Comparison of ENCODE assay signal across 16 cellular contexts in genomic region chr20:56417402-56417801, GRCh38. TPM values are rescaled to one million over a fixed set of nuclear protein-coding genes. Genes with fewer than 3 reads are reported as not detected.
DNase-seq lines count a peak whose midpoint lies in the region; ATAC-seq and TF ChIP-seq lines count a peak whose summit lies in the region.
"Had no signal": no experiment of that assay in that cellular context is flagged by ENCODE, and none has a peak within 500 bp of the region (broad histone marks: within the 10 kb centered on the region; RNA-seq: fewer than 3 reads in every experiment).

No MANE protein-coding gene starts in this region.

- H3K27ac Mint-ChIP-seq in T-helper 17 cell (peak overlapping the region; percentile 83), endothelial cell (ENCODE audit: unreplicated experiment) (no peak overlapping the region)
- peak overlapping the region; percentile 85 for H3K27ac Mint-ChIP-seq in dendritic cell treated with granulocyte-macrophage colony-stimulating factor and Interleukin-4, amounts not matched to agents 40 ng/mL and 50 ng/mL, for 4 days

- no peaks in the 10 kb centered on the region for H3K27me3 ChIP-seq in suprapubic skin
- H3K27me3 ChIP-seq: cardiac muscle cell, ovary had no signal

- H3K27ac ChIP-seq in suprapubic skin: peak overlapping the region; percentile 47
- H3K27ac ChIP-seq: cardiac muscle cell, ovary had no signal

- H3K36me3 Mint-ChIP-seq in T-helper 17 cell (ENCODE audit: low read depth) (peaks cover 2% of the 10 kb centered on the region), endothelial cell (ENCODE audit: low read depth, unreplicated experiment) (no peaks in the 10 kb centered on the region)
- H3K36me3 Mint-ChIP-seq in dendritic cell treated with granulocyte-macrophage colony-stimulating factor and Interleukin-4, amounts not matched to agents 40 ng/mL and 50 ng/mL, for 4 days (ENCODE audit: low read depth): peaks cover 47% of the 10 kb centered on the region

- TF ChIP-seq POLR2A in suprapubic skin (IDR thresholded peaks at IDR 0.05): no peak

- H3K27me3 Mint-ChIP-seq in T-helper 17 cell (no peaks in the 10 kb centered on the region), endothelial cell (ENCODE audit: unreplicated experiment) (peaks cover 4% of the 10 kb centered on the region)
- no peaks in the 10 kb centered on the region for H3K27me3 Mint-ChIP-seq in dendritic cell treated with granulocyte-macrophage colony-stimulating factor and Interleukin-4, amounts not matched to agents 40 ng/mL and 50 ng/mL, for 4 days

- TF ChIP-seq CTCF in suprapubic skin (IDR thresholded peaks at IDR 0.05) (no peak), endothelial cell (IDR thresholded peaks at IDR 0.05; ENCODE audit: unreplicated experiment) (no peak)

- intact Hi-C loops in dendritic cell treated with granulocyte-macrophage colony-stimulating factor and Interleukin-4, amounts not matched to agents 40 ng/mL and 50 ng/mL, for 4 days (cut with micrococcal nuclease): no loop called here

- H3K4me3 ChIP-seq in suprapubic skin: no peak overlapping the region
- H3K4me3 ChIP-seq: cardiac muscle cell, GM12878, ovary had no signal

- no peak for ATAC-seq in T-helper 17 cell
- ATAC-seq: GM12878, PC-3 had no signal

- peak; percentile 48 for DNase-seq in activated effector memory CD4-positive, alpha-beta T cell treated with anti-CD3 and anti-CD28 coated beads, Interleukin-2, amount 50 U/mL, for 16 hours
- no peak for DNase-seq in activated effector memory CD4-positive, alpha-beta T cell treated with Interleukin-2 at 50 U/mL for 16 hours
- DNase-seq in T-helper 17 cell (no peak), suprapubic skin (ENCODE audit: low spot score in 2 of 2) (no peak), HK-2 (ENCODE audit: unreplicated experiment) (no peak), endothelial cell (ENCODE audit: low spot score) (no peak), kidney tubule cell (ENCODE audit: low spot score) (no peak)
- DNase-seq: activated CD4-positive, alpha-beta T cell treated with anti-CD3 and anti-CD28 coated beads, Interleukin-2, amount 50 U/mL, for 48 hours; Calu3; MV-4-11; ovary; stimulated activated CD4-positive, alpha-beta T cell treated with anti-CD3 and anti-CD28 coated beads, Interleukin-4, amount 100 ng/mL, for 24 hours had no signal

- H3K4me3 Mint-ChIP-seq in T-helper 17 cell: peak overlapping the region; percentile 32
- H3K4me3 Mint-ChIP-seq in dendritic cell treated with granulocyte-macrophage colony-stimulating factor and Interleukin-4, amounts not matched to agents 40 ng/mL and 50 ng/mL, for 4 days: peak overlapping the region; percentile 2
- no peak overlapping the region for H3K4me3 Mint-ChIP-seq in endothelial cell (ENCODE audit: unreplicated experiment)

- H3K4me1 Mint-ChIP-seq in T-helper 17 cell (peaks cover 44% of the 10 kb centered on the region), endothelial cell (ENCODE audit: unreplicated experiment) (peaks cover 34% of the 10 kb centered on the region)
- peaks cover 77% of the 10 kb centered on the region for H3K4me1 Mint-ChIP-seq in dendritic cell treated with granulocyte-macrophage colony-stimulating factor and Interleukin-4, amounts not matched to agents 40 ng/mL and 50 ng/mL, for 4 days (ENCODE audit: low read depth)

- no peak for TF ChIP-seq EP300 in suprapubic skin (IDR thresholded peaks at IDR 0.05)

- no peaks in the 10 kb centered on the region for H3K9me3 ChIP-seq in T-helper 17 cell (ENCODE audit: control insufficient read depth, low read length, poor library complexity, severe bottlenecking)
- no peaks in the 10 kb centered on the region for H3K9me3 ChIP-seq in suprapubic skin
- H3K9me3 ChIP-seq: ovary had no signal

- no peaks in the 10 kb centered on the region for H3K9me3 Mint-ChIP-seq in dendritic cell treated with granulocyte-macrophage colony-stimulating factor and Interleukin-4, amounts not matched to agents 40 ng/mL and 50 ng/mL, for 4 days
- no peaks in the 10 kb centered on the region for H3K9me3 Mint-ChIP-seq in endothelial cell (ENCODE audit: unreplicated experiment)

- 94% methylated on average over 7 of the region's 7 CpGs for WGBS in suprapubic skin

- H3K4me1 ChIP-seq in suprapubic skin: peaks cover 13% of the 10 kb centered on the region

- no peaks in the 10 kb centered on the region for H3K36me3 ChIP-seq in suprapubic skin
- H3K36me3 ChIP-seq: cardiac muscle cell, ovary had no signal

RNA-seq across cellular contexts. Expression of gene CASS4, which starts 5.3 kb away (rescaled TPM):
- total RNA-seq in T-helper 17 cell (10 to 100 TPM in 1 of 2 donors, 1 to 10 TPM in 1; 7.1 to 18.6 TPM), suprapubic skin (1 to 10 TPM in 1 of 4 donors, under 1 TPM in 3; 0.42 to 1.9 (median 0.66) TPM), endothelial cell (ENCODE audit: unreplicated experiment) (not detected)

RNA-seq across cellular contexts. Expression of gene CSTF1, which starts 25.0 kb away (rescaled TPM):
- total RNA-seq in T-helper 17 cell (10 to 100 TPM; 21.8 to 23.7 TPM), suprapubic skin (10 to 100 TPM; 28.6 to 38.3 (median 31.2) TPM), endothelial cell (ENCODE audit: unreplicated experiment) (42.0 TPM)

RNA-seq across cellular contexts. Expression of gene AURKA, which starts 25.4 kb away (rescaled TPM):
- total RNA-seq in T-helper 17 cell (1 to 10 TPM in 1 of 2 donors, under 1 TPM in 1; 0.92 to 1.0 TPM), suprapubic skin (1 to 10 TPM; 2.1 to 5.7 (median 2.5) TPM), endothelial cell (ENCODE audit: unreplicated experiment) (14.3 TPM)

RNA-seq across cellular contexts. Expression of gene RTF2, which starts 51.0 kb away (rescaled TPM):
- total RNA-seq in T-helper 17 cell (10 to 100 TPM; 62.3 to 62.6 TPM), suprapubic skin (10 to 100 TPM; 42.9 to 57.0 (median 47.0) TPM), endothelial cell (ENCODE audit: unreplicated experiment) (79.9 TPM)

RNA-seq across cellular contexts. Expression of gene FAM210B, which starts 58.6 kb away (rescaled TPM):
- 10 to 100 TPM; 15.9 to 16.9 TPM for total RNA-seq in T-helper 17 cell
- 10 to 100 TPM; 44.0 to 75.3 (median 58.4) TPM for total RNA-seq in suprapubic skin
- total RNA-seq in endothelial cell (ENCODE audit: unreplicated experiment): 20.1 TPM
